1 cellular context compared by ENCODE assay signal in the genomic region with DNA sequence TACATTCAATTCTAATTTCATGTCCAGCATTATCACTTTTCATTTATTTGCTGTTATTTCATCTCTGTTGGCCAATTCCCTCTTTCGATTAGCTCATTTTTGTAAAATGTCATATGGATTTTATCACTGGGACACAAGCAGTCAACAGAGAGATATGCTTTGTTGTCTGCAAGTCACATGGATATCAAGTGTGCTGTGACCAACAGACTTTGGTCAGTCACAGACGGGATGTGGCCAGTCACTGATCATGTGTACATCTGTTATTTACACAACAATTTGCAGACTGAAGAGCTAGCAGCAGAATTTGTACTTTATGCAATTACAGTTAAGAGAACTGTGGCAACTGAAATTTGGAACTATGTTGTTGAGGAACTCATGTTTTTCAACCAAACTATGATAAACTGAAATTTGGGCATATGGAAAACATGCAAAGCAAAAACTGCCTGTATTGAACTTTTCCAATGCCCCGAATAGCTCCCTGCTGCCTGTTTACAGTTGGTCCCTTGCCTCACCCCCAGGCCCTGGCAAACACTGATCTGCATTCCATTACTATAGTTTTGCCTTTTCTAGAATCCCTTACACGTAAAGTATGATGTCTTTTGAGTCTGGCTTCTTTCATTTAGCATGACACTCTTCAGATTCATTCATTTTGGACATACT.
TF ChIP-seq lines count a peak whose summit lies in the region.

No MANE protein-coding gene starts in this region.

TF ChIP-seq in HepG2, 621 proteins besides CTCF, POLR2A, EP300 and RAD21 (continued from another document and continues in another):
- TF ChIP-seq ZNF407 (CRISPR knock-in tag; IDR thresholded peaks at IDR 0.05; ENCODE audit: not compliant biosample characterization) (no peak), ZNF121 (CRISPR knock-in tag; IDR thresholded peaks at IDR 0.05) (no peak), ZNF570 (CRISPR knock-in tag; IDR thresholded peaks at IDR 0.05; ENCODE audit: borderline replicate concordance) (no peak), ZNF557 (CRISPR knock-in tag; IDR thresholded peaks at IDR 0.05) (no peak), BHLHE40 (IDR thresholded peaks at IDR 0.05; ENCODE audit: low read length) (peak; percentile 88), NFYC (CRISPR knock-in tag; IDR thresholded peaks at IDR 0.05) (no peak), ZNF574 (CRISPR knock-in tag; IDR thresholded peaks at IDR 0.05) (no peak), TRIM24 (CRISPR knock-in tag; IDR thresholded peaks at IDR 0.05) (no peak), ZNF672 (CRISPR knock-in tag; IDR thresholded peaks at IDR 0.05) (no peak), ARID3A (IDR thresholded peaks at IDR 0.05; ENCODE audit: low read depth, low read length) (peak; percentile 94), NFKBIZ (CRISPR knock-in tag; IDR thresholded peaks at IDR 0.05) (no peak), SMC3 (IDR thresholded peaks at IDR 0.05; ENCODE audit: low read length) (no peak; the same call in 1 of the 2 replicates), AHR (CRISPR knock-in tag; IDR thresholded peaks at IDR 0.05) (no peak), ZNF331 (CRISPR knock-in tag; IDR thresholded peaks at IDR 0.05) (peak; percentile 68), ZFP37 (CRISPR knock-in tag; IDR thresholded peaks at IDR 0.05; ENCODE audit: borderline replicate concordance) (no peak), IRF2 (CRISPR knock-in tag; IDR thresholded peaks at IDR 0.05) (0 out of 2 replicates have a peak, but pooled peaks have one; percentile 34), ZNF629 (CRISPR knock-in tag; conservative IDR thresholded peaks at IDR 0.05) (no peak), ZC3H13 (CRISPR knock-in tag; IDR thresholded peaks at IDR 0.05) (no peak), AGO1 (IDR thresholded peaks at IDR 0.05; ENCODE audit: low read depth, low read length, poor library complexity, severe bottlenecking) (no peak), ZNF710 (CRISPR knock-in tag; IDR thresholded peaks at IDR 0.05; ENCODE audit: borderline replicate concordance) (0 out of 2 replicates have a peak, but pooled peaks have one; percentile 57), ZFP41 (CRISPR knock-in tag; IDR thresholded peaks at IDR 0.05; ENCODE audit: borderline replicate concordance) (no peak), MXD4 (CRISPR knock-in tag; IDR thresholded peaks at IDR 0.05) (no peak), THAP8 (CRISPR knock-in tag; IDR thresholded peaks at IDR 0.05; ENCODE audit: borderline replicate concordance) (no peak), PPARG (CRISPR knock-in tag; conservative IDR thresholded peaks at IDR 0.05) (no peak), STAT5B (CRISPR knock-in tag; IDR thresholded peaks at IDR 0.05) (no peak), ZBTB1 (CRISPR knock-in tag; IDR thresholded peaks at IDR 0.05; ENCODE audit: borderline replicate concordance) (no peak), MAFF (IDR thresholded peaks at IDR 0.05; ENCODE audit: low read depth, low read length) (no peak), ZNF292 (CRISPR knock-in tag; IDR thresholded peaks at IDR 0.05; ENCODE audit: borderline replicate concordance, low read depth) (peak; percentile 82; the same call in 1 of the 2 replicates), MEF2D (CRISPR knock-in tag; IDR thresholded peaks at IDR 0.05) (no peak; the same call in 1 of the 2 replicates), ZNF619 (CRISPR knock-in tag; IDR thresholded peaks at IDR 0.05) (no peak), ZNF530 (CRISPR knock-in tag; IDR thresholded peaks at IDR 0.05; ENCODE audit: low read depth) (no peak), RFX3 (CRISPR knock-in tag; IDR thresholded peaks at IDR 0.05) (no peak), ZNF773 (CRISPR knock-in tag; IDR thresholded peaks at IDR 0.05; ENCODE audit: borderline replicate concordance) (no peak), ELK4 (CRISPR knock-in tag; IDR thresholded peaks at IDR 0.05; ENCODE audit: borderline replicate concordance) (no peak)
- TF ChIP-seq, protein P1, sequence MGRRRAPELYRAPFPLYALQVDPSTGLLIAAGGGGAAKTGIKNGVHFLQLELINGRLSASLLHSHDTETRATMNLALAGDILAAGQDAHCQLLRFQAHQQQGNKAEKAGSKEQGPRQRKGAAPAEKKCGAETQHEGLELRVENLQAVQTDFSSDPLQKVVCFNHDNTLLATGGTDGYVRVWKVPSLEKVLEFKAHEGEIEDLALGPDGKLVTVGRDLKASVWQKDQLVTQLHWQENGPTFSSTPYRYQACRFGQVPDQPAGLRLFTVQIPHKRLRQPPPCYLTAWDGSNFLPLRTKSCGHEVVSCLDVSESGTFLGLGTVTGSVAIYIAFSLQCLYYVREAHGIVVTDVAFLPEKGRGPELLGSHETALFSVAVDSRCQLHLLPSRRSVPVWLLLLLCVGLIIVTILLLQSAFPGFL (CRISPR knock-in tag; IDR thresholded peaks at IDR 0.05) = no peak
- TF ChIP-seq, protein P2, sequence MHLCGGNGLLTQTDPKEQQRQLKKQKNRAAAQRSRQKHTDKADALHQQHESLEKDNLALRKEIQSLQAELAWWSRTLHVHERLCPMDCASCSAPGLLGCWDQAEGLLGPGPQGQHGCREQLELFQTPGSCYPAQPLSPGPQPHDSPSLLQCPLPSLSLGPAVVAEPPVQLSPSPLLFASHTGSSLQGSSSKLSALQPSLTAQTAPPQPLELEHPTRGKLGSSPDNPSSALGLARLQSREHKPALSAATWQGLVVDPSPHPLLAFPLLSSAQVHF (CRISPR knock-in tag; IDR thresholded peaks at IDR 0.05) = no peak
- TF ChIP-seq, protein P3, sequence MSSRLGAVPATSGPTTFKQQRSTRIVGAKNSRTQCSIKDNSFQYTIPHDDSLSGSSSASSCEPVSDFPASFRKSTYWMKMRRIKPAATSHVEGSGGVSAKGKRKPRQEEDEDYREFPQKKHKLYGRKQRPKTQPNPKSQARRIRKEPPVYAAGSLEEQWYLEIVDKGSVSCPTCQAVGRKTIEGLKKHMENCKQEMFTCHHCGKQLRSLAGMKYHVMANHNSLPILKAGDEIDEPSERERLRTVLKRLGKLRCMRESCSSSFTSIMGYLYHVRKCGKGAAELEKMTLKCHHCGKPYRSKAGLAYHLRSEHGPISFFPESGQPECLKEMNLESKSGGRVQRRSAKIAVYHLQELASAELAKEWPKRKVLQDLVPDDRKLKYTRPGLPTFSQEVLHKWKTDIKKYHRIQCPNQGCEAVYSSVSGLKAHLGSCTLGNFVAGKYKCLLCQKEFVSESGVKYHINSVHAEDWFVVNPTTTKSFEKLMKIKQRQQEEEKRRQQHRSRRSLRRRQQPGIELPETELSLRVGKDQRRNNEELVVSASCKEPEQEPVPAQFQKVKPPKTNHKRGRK (CRISPR knock-in tag; IDR thresholded peaks at IDR 0.05) = no peak
